ENCODE assay signal across 21 cellular contexts in genomic region chr2:52571380-52572347, GRCh38.
"Had no signal": no experiment of that assay in that cellular context is flagged by ENCODE, and none has a peak within 500 bp of the region (broad histone marks: within the 10 kb centered on the region; RNA-seq: fewer than 3 reads in every experiment).

No MANE protein-coding gene starts in this region.

- H3K27me3 Mint-ChIP-seq: activated CD4-positive, alpha-beta memory T cell treated with anti-CD3 and anti-CD28 coated beads for 36 hours; activated naive CD4-positive, alpha-beta T cell treated with anti-CD3 and anti-CD28 coated beads, Interleukin-2, amount 10 ng/mL, durations not matched to agents 7 days and 5 days; dendritic cell treated with granulocyte-macrophage colony-stimulating factor and Interleukin-4, amounts not matched to agents 40 ng/mL and 50 ng/mL, for 4 days; progenitor cell of endocrine pancreas; type B pancreatic cell had no signal

- DNase-seq: activated CD4-positive, alpha-beta memory T cell treated with anti-CD3 and anti-CD28 coated beads for 36 hours; activated CD4-positive, alpha-beta T cell treated with anti-CD3 and anti-CD28 coated beads for 48 hours; activated naive CD4-positive, alpha-beta T cell treated with anti-CD3 and anti-CD28 coated beads, Interleukin-2, amount 10 ng/mL, durations not matched to agents 7 days and 5 days; activated T-cell treated with anti-CD3 and anti-CD28 coated beads, Interleukin-2, amount 50 U/mL, for 48 hours; anterior cingulate cortex; body of pancreas; effector CD4-positive, alpha-beta T cell; midbrain; nephron progenitor cell; occipital lobe; retina; stimulated activated CD4-positive, alpha-beta T cell treated with anti-CD3 and anti-CD28 coated beads, Interleukin-12 subunit alpha, Interleukin-12 subunit beta, amount 100 ng/mL, for 4 hours; stimulated activated CD4-positive, alpha-beta T cell treated with anti-CD3 and anti-CD28 coated beads, Interleukin-4, amount 100 ng/mL, for 4 hours had no signal

- H3K4me1 Mint-ChIP-seq: activated naive CD4-positive, alpha-beta T cell treated with anti-CD3 and anti-CD28 coated beads, Interleukin-2, amount 10 ng/mL, durations not matched to agents 7 days and 5 days; nephron progenitor cell had no signal

- H3K27me3 ChIP-seq: body of pancreas, cardiac muscle cell, heart right ventricle, left lung had no signal

- H3K27ac ChIP-seq: body of pancreas, cardiac muscle cell, heart right ventricle, left lung, thoracic aorta had no signal

- ATAC-seq: body of pancreas, left lung, SK-N-SH treated with all-trans-retinoic acid at 6 μM for 48 hours had no signal

- H3K4me3 ChIP-seq: body of pancreas, cardiac muscle cell, heart right ventricle, left lung, thoracic aorta had no signal

- H3K36me3 Mint-ChIP-seq: activated CD4-positive, alpha-beta memory T cell treated with anti-CD3 and anti-CD28 coated beads for 36 hours; activated naive CD4-positive, alpha-beta T cell treated with anti-CD3 and anti-CD28 coated beads, Interleukin-2, amount 10 ng/mL, durations not matched to agents 7 days and 5 days; type B pancreatic cell had no signal

- H3K36me3 ChIP-seq: cardiac muscle cell, heart right ventricle, left lung, thoracic aorta had no signal

- H3K4me1 ChIP-seq: body of pancreas, heart right ventricle, left lung had no signal

- H3K9me3 ChIP-seq: body of pancreas, thoracic aorta had no signal

- H3K27ac Mint-ChIP-seq: activated CD4-positive, alpha-beta memory T cell treated with anti-CD3 and anti-CD28 coated beads for 36 hours; activated naive CD4-positive, alpha-beta T cell treated with anti-CD3 and anti-CD28 coated beads, Interleukin-2, amount 10 ng/mL, durations not matched to agents 7 days and 5 days; dendritic cell treated with granulocyte-macrophage colony-stimulating factor and Interleukin-4, amounts not matched to agents 40 ng/mL and 50 ng/mL, for 4 days; nephron progenitor cell; progenitor cell of endocrine pancreas; type B pancreatic cell had no signal

- H3K4me3 Mint-ChIP-seq: activated CD4-positive, alpha-beta memory T cell treated with anti-CD3 and anti-CD28 coated beads for 36 hours; activated naive CD4-positive, alpha-beta T cell treated with anti-CD3 and anti-CD28 coated beads, Interleukin-2, amount 10 ng/mL, durations not matched to agents 7 days and 5 days; dendritic cell treated with granulocyte-macrophage colony-stimulating factor and Interleukin-4, amounts not matched to agents 40 ng/mL and 50 ng/mL, for 4 days; nephron progenitor cell; type B pancreatic cell had no signal
